ENCODE assay signal across 16 cellular contexts in the genomic region with DNA sequence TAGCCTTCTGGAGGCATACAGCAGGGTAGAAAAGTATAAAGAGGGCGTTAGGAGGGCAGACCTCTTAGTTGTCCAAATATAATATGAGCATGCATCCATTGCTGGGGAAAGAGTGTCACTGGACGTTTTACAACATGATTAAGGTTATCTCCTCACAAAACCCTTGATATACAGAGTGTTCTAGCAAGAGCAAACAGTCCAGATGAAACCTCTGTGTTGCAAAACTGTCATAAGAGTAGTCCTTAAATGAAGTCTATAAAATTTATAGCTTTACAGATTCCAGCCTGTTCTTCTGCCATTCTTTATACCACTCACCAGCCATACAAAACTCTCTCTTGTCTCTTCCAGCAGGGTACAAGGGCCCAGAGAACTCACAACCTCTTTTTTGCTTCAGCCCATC. TPM values are rescaled to one million over a fixed set of nuclear protein-coding genes. Genes with fewer than 3 reads are reported as not detected.
DNase-seq lines count a peak whose midpoint lies in the region; ATAC-seq and TF ChIP-seq lines count a peak whose summit lies in the region.
"Had no signal": no experiment of that assay in that cellular context is flagged by ENCODE, and none has a peak within 500 bp of the region (broad histone marks: within the 10 kb centered on the region; RNA-seq: fewer than 3 reads in every experiment).

No MANE protein-coding gene starts in this region.

- H3K36me3 Mint-ChIP-seq in nephron progenitor cell (ENCODE audit: low read depth): peaks cover 6% of the 10 kb centered on the region
- peaks cover 2% of the 10 kb centered on the region for H3K36me3 Mint-ChIP-seq in T-helper 17 cell (ENCODE audit: low read depth)
- H3K36me3 Mint-ChIP-seq: IgD-negative memory B cell had no signal

- H3K27me3 ChIP-seq in Loucy (ENCODE audit: insufficient read depth, low read length, poor library complexity, severe bottlenecking): no peaks in the 10 kb centered on the region

- H3K4me3 Mint-ChIP-seq in nephron progenitor cell (no peak overlapping the region), T-helper 17 cell (no peak overlapping the region)
- H3K4me3 Mint-ChIP-seq: B cell; CD8-positive, alpha-beta T cell; IgD-negative memory B cell had no signal

- peaks cover 11% of the 10 kb centered on the region for H3K4me1 ChIP-seq in Loucy (ENCODE audit: insufficient read depth, low read length, poor library complexity, severe bottlenecking)

- no peaks in the 10 kb centered on the region for H3K79me2 ChIP-seq in Loucy (ENCODE audit: insufficient read depth, low read length)

- no peak for TF ChIP-seq CTCF in Loucy (conservative IDR thresholded peaks at IDR 0.05; ENCODE audit: low read length)
- TF ChIP-seq CTCF in fibroblast of villous mesenchyme (IDR thresholded peaks at IDR 0.05; ENCODE audit: insufficient read depth, low read depth, low read length): no peak
- TF ChIP-seq CTCF in nephron progenitor cell (IDR thresholded peaks at IDR 0.05): no peak

- H3K9me2 ChIP-seq in Loucy (replicated peaks; ENCODE audit: low read depth, low read length): no peaks in the 10 kb centered on the region

- H3K4me1 Mint-ChIP-seq in nephron progenitor cell: peaks cover 18% of the 10 kb centered on the region
- peaks cover 11% of the 10 kb centered on the region for H3K4me1 Mint-ChIP-seq in T-helper 17 cell

- H4K20me1 ChIP-seq in Loucy (ENCODE audit: insufficient read depth, low read length, poor library complexity, severe bottlenecking): no peaks in the 10 kb centered on the region
- H4K20me1 ChIP-seq: BLaER1 treated with 17β-estradiol and CSF1 and Interleukin-3, amounts not matched to agents 10 nM and 100 nM had no signal

- peaks cover 18% of the 10 kb centered on the region for H3K36me3 ChIP-seq in Loucy (ENCODE audit: insufficient read depth, low read length)

- no peaks in the 10 kb centered on the region for H3K9me3 ChIP-seq in Loucy (ENCODE audit: insufficient read depth, low read depth, low read length)
- no peaks in the 10 kb centered on the region for H3K9me3 ChIP-seq in T-helper 17 cell (ENCODE audit: control insufficient read depth, low read length, poor library complexity, severe bottlenecking)
- H3K9me3 ChIP-seq: BLaER1 treated with 17β-estradiol and CSF1 and Interleukin-3, amounts not matched to agents 10 nM and 100 nM had no signal

- no peak for ATAC-seq in T-helper 17 cell
- ATAC-seq in HG02870 (IDR thresholded peaks at IDR 0.05; ENCODE audit: unreplicated experiment): no peak
- ATAC-seq: CD8-positive, alpha-beta T cell; HepG2 had no signal

- peak overlapping the region; percentile 35; the same call in 1 of the 2 replicates for H2AFZ ChIP-seq in Loucy (ENCODE audit: low read length)

- H3F3A ChIP-seq in Loucy (ENCODE audit: low read depth): no peaks in the 10 kb centered on the region

- no peak overlapping the region for H3K9ac ChIP-seq in Loucy (ENCODE audit: low read depth, low read length, poor library complexity, severe bottlenecking)
- H3K9ac ChIP-seq: BLaER1 treated with 17β-estradiol and CSF1 and Interleukin-3, amounts not matched to agents 10 nM and 100 nM; GM23248 had no signal

- peak; percentile 57 for DNase-seq in fibroblast of villous mesenchyme (ENCODE audit: low read depth)
- no peak for DNase-seq in nephron progenitor cell
- DNase-seq in T-helper 17 cell: no peak
- DNase-seq in COLO829 (ENCODE audit: low spot score): no peak
- no peak for DNase-seq in occipital lobe (lab: John Stamatoyannopoulos, UW)
- DNase-seq: CD8-positive, alpha-beta T cell; COR-L47; GM23248; HCEC 1CT had no signal

- no peak overlapping the region for H3K4me2 ChIP-seq in Loucy (ENCODE audit: low read depth, low read length, poor library complexity, severe bottlenecking)

- H3K27ac Mint-ChIP-seq in nephron progenitor cell (peak overlapping the region; percentile 40), T-helper 17 cell (no peak overlapping the region)
- H3K27ac Mint-ChIP-seq: B cell; CD8-positive, alpha-beta T cell; IgD-negative memory B cell had no signal

- H3K9me3 Mint-ChIP-seq in nephron progenitor cell: no peaks in the 10 kb centered on the region
- H3K9me3 Mint-ChIP-seq: CD8-positive, alpha-beta T cell; IgD-negative memory B cell had no signal

- H3K4me3 ChIP-seq in Loucy (ENCODE audit: low read length, poor library complexity, severe bottlenecking) (no peak overlapping the region), fibroblast of villous mesenchyme (ENCODE audit: low read depth, low read length) (no peak overlapping the region)
- H3K4me3 ChIP-seq: BLaER1 treated with 17β-estradiol and CSF1 and Interleukin-3, amounts not matched to agents 10 nM and 100 nM; GM23248 had no signal

- H3K27me3 Mint-ChIP-seq in nephron progenitor cell (ENCODE audit: low read depth, poor library complexity) (no peaks in the 10 kb centered on the region), T-helper 17 cell (no peaks in the 10 kb centered on the region)
- H3K27me3 Mint-ChIP-seq: B cell, IgD-negative memory B cell had no signal

RNA-seq across cellular contexts. Expression of gene WBP11, which starts 21.7 kb away (rescaled TPM):
- 11.0 and 15.5 TPM in 2 replicates for total RNA-seq in fibroblast of villous mesenchyme
- total RNA-seq in T-helper 17 cell: 100 to 1,000 TPM; 124 to 129 TPM
- total RNA-seq in occipital lobe: 16.1 TPM

RNA-seq across cellular contexts. Expression of gene C12orf60, which starts 21.9 kb away (rescaled TPM):
- total RNA-seq in fibroblast of villous mesenchyme (0.32 and 0.86 TPM in 2 replicates), T-helper 17 cell (under 1 TPM in 1 of 2 donors, not detected in 1; 0.27 TPM), occipital lobe (3.6 TPM)

RNA-seq across cellular contexts. Expression of gene SMCO3, which starts 32.4 kb away (rescaled TPM):
- under 0.01 and 0.32 TPM in 2 replicates for total RNA-seq in fibroblast of villous mesenchyme
- not detected for total RNA-seq in T-helper 17 cell
- total RNA-seq in occipital lobe: not detected
- total RNA-seq: A172; B cell; CD8-positive, alpha-beta T cell; GM23248 had no signal
